Comparison of ENCODE assay signal across 7 cellular contexts in the genomic region with DNA sequence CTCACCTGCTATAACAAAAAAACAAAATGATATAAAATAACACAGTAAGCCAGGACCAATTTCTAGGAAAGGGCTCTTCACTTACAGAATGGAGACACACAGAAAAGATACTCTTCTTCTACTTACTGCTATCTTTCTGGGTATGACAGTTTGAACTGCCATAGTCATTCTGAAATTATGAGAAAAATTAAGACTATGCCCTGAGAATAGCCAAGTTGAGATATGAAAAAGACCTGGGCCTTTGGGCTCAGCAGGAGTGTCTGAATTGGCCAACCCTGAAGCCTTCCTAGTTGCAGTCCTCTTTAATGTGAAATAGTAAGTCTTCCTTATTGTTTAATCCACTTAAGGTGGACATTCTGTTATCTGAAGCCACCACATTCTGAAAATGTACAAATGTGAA.
"Had no signal": no experiment of that assay in that cellular context is flagged by ENCODE, and none has a peak within 500 bp of the region (broad histone marks: within the 10 kb centered on the region; RNA-seq: fewer than 3 reads in every experiment).

No MANE protein-coding gene starts in this region.

- H3K4me3 Mint-ChIP-seq: HFFc6 had no signal

- H3K4me3 ChIP-seq: GM23248, HAP-1 had no signal

- H2AFZ ChIP-seq: GM23248 had no signal

- H3K4me1 ChIP-seq: HAP-1 had no signal

- DNase-seq: GM23248, GOT3, H7, HFFc6, IMR-90 had no signal

- H3K36me3 ChIP-seq: HAP-1 had no signal

- H3K27ac ChIP-seq: GM23248 had no signal

- ATAC-seq: HCT116 had no signal

- H3K9ac ChIP-seq: GM23248 had no signal

- H3K27ac Mint-ChIP-seq: HFFc6 had no signal

- H3K9me3 ChIP-seq: HAP-1 had no signal
